8 cellular contexts compared by ENCODE assay signal in genomic region chr5:102755691-102756371, GRCh38. TPM values are rescaled to one million over a fixed set of nuclear protein-coding genes. Genes with fewer than 3 reads are reported as not detected.
A peak's percentile ranks its signal among the peaks of the same experiment; 100 is the strongest.
DNase-seq lines count a peak whose midpoint lies in the region; ATAC-seq and TF ChIP-seq lines count a peak whose summit lies in the region.

No MANE protein-coding gene starts in this region.

- peaks cover 5% of the 10 kb centered on the region for H4K20me1 ChIP-seq in osteoblast (ENCODE audit: insufficient read depth, low read length)

- peaks cover 12% of the 10 kb centered on the region for H3K27me3 Mint-ChIP-seq in activated T-helper 2 cell treated with anti-CD3 and anti-CD28 coated beads, Interferon-gamma antibody, Interleukin-2, Interleukin-4, amounts not matched to agents 10 μg/mL and 5 μg/mL and 100 μg/mL, durations not matched to agents 14 hours and 24 hours and 36 hours (ENCODE audit: low read depth)

- H3K9me3 Mint-ChIP-seq in activated T-helper 2 cell treated with anti-CD3 and anti-CD28 coated beads, Interferon-gamma antibody, Interleukin-2, Interleukin-4, amounts not matched to agents 10 μg/mL and 5 μg/mL and 100 μg/mL, durations not matched to agents 14 hours and 24 hours and 36 hours = no peaks in the 10 kb centered on the region

- peak overlapping the region; percentile 98 for H3K4me3 Mint-ChIP-seq in activated T-helper 2 cell treated with anti-CD3 and anti-CD28 coated beads, Interferon-gamma antibody, Interleukin-2, Interleukin-4, amounts not matched to agents 10 μg/mL and 5 μg/mL and 100 μg/mL, durations not matched to agents 14 hours and 24 hours and 36 hours (ENCODE audit: low read depth)

- peak in 1 of 2 donors; percentile 10 for TF ChIP-seq POLR2A in gastroesophageal sphincter (IDR thresholded peaks at IDR 0.05)

- H3K27me3 ChIP-seq in gastroesophageal sphincter = no peaks in the 10 kb centered on the region
- H3K27me3 ChIP-seq in osteoblast (ENCODE audit: insufficient read depth, low read length) = no peaks in the 10 kb centered on the region
- no peaks in the 10 kb centered on the region for H3K27me3 ChIP-seq in tibial artery

- ATAC-seq in GM21528 (IDR thresholded peaks at IDR 0.05; ENCODE audit: low FRiP score, unreplicated experiment) (peak; percentile 64), gastroesophageal sphincter (peak; percentile 84)

- 0 to 1% methylated on average over 18 to 21 of the region's 29 CpGs for WGBS in gastroesophageal sphincter (ENCODE audit: low coverage in 1 of 2), 2 donors

- intact Hi-C loops in activated T-helper 2 cell treated with anti-CD3 and anti-CD28 coated beads, Interferon-gamma antibody, Interleukin-2, Interleukin-4, amounts not matched to agents 10 μg/mL and 5 μg/mL and 100 μg/mL, durations not matched to agents 14 hours and 24 hours and 36 hours (cut with micrococcal nuclease) = loop anchor here (1.0 kb wide), 3 partner anchors 9 to 364 kb away; partner anchors contain the start of genes GIN1 and PPIP5K2
- intact Hi-C loops in tibial artery (cut with DNase I; ENCODE audit: low total_unique reads) = no loop called here

- H3K4me3 ChIP-seq in gastroesophageal sphincter (peak overlapping the region; percentile 69 to 83), osteoblast (ENCODE audit: insufficient read depth, low read length) (peak overlapping the region; percentile 94), tibial artery (peak overlapping the region; percentile 95 to 96)

- TF ChIP-seq EP300 in gastroesophageal sphincter (IDR thresholded peaks at IDR 0.05) = no peak

- peaks cover 5% of the 10 kb centered on the region for H3K36me3 Mint-ChIP-seq in activated T-helper 2 cell treated with anti-CD3 and anti-CD28 coated beads, Interferon-gamma antibody, Interleukin-2, Interleukin-4, amounts not matched to agents 10 μg/mL and 5 μg/mL and 100 μg/mL, durations not matched to agents 14 hours and 24 hours and 36 hours (ENCODE audit: low read depth)

- peaks cover 39% of the 10 kb centered on the region for H3K79me2 ChIP-seq in osteoblast (ENCODE audit: insufficient read depth, low read length)

- H3K9me3 ChIP-seq in gastroesophageal sphincter = no peaks in the 10 kb centered on the region
- H3K9me3 ChIP-seq in osteoblast (ENCODE audit: low read depth, low read length) = no peaks in the 10 kb centered on the region
- no peaks in the 10 kb centered on the region for H3K9me3 ChIP-seq in tibial artery

- peak overlapping the region; percentile 95 for H3K4me2 ChIP-seq in osteoblast (ENCODE audit: insufficient read depth, low read length)

- peak overlapping the region; percentile 95 for H3K27ac Mint-ChIP-seq in activated T-helper 2 cell treated with anti-CD3 and anti-CD28 coated beads, Interferon-gamma antibody, Interleukin-2, Interleukin-4, amounts not matched to agents 10 μg/mL and 5 μg/mL and 100 μg/mL, durations not matched to agents 14 hours and 24 hours and 36 hours

- peak overlapping the region; percentile 94 for H2AFZ ChIP-seq in osteoblast (ENCODE audit: low read length)

- no peak for TF ChIP-seq CTCF in gastroesophageal sphincter (IDR thresholded peaks at IDR 0.05)
- TF ChIP-seq CTCF in osteoblast (IDR thresholded peaks at IDR 0.05; ENCODE audit: extremely low read depth, low read depth, low read length) = no peak
- TF ChIP-seq CTCF in tibial artery (IDR thresholded peaks at IDR 0.05) = no peak

- DNase-seq in DMS53 treated with DMSO at 0.1 percent for 48 hours (lab: John Stamatoyannopoulos, UW; ENCODE audit: unreplicated experiment) = peak; percentile 35
- peak; percentile 64 for DNase-seq in HuH-7 (ENCODE audit: low spot score)
- peak; percentile 85 for DNase-seq in RPMI8226
- DNase-seq in activated T-helper 2 cell treated with anti-CD3 and anti-CD28 coated beads, Interferon-gamma antibody, Interleukin-2, Interleukin-4, amounts not matched to agents 10 μg/mL and 5 μg/mL and 100 μg/mL, durations not matched to agents 14 hours and 24 hours and 36 hours (ENCODE audit: low spot score) = peak; percentile 49
- peak; percentile 95 for DNase-seq in osteoblast (ENCODE audit: insufficient read length, low spot score, missing footprints)
- DNase-seq in tibial artery = peak; percentile 84 to 85

- H3K27ac ChIP-seq in gastroesophageal sphincter = peak overlapping the region; percentile 13 to 83 (median 82)
- peak overlapping the region; percentile 89 for H3K27ac ChIP-seq in osteoblast (ENCODE audit: low read depth, low read length)
- H3K27ac ChIP-seq in tibial artery = peak overlapping the region; percentile 96 to 97

- peaks cover 39% of the 10 kb centered on the region for H3K4me1 Mint-ChIP-seq in activated T-helper 2 cell treated with anti-CD3 and anti-CD28 coated beads, Interferon-gamma antibody, Interleukin-2, Interleukin-4, amounts not matched to agents 10 μg/mL and 5 μg/mL and 100 μg/mL, durations not matched to agents 14 hours and 24 hours and 36 hours (ENCODE audit: low read depth)

- H3K36me3 ChIP-seq in gastroesophageal sphincter (no peaks in the 10 kb centered on the region), osteoblast (ENCODE audit: insufficient read depth, low read length) (no peaks in the 10 kb centered on the region), tibial artery (no peaks in the 10 kb centered on the region)

- H3K4me1 ChIP-seq in gastroesophageal sphincter = peaks cover 0 to 57% (median 10%) of the 10 kb centered on the region in 3 donors
- peaks cover 20% of the 10 kb centered on the region for H3K4me1 ChIP-seq in osteoblast (ENCODE audit: insufficient read depth, low read length)
- H3K4me1 ChIP-seq in tibial artery = peaks cover 0 to 53% (median 34%) of the 10 kb centered on the region in 4 donors

RNA-seq across cellular contexts. Expression of gene PAM, which starts 0.7 kb away (rescaled TPM):
- 48.0 and 59.9 TPM in 2 replicates for total RNA-seq in activated T-helper 2 cell treated with anti-CD3 and anti-CD28 coated beads, Interferon-gamma antibody, Interleukin-2, Interleukin-4, amounts not matched to agents 10 μg/mL and 5 μg/mL and 100 μg/mL, durations not matched to agents 14 hours and 24 hours and 36 hours
- 100 to 1,000 TPM; 247 to 404 (median 311) TPM for total RNA-seq in gastroesophageal sphincter
- 248 and 254 TPM in 2 replicates for total RNA-seq in osteoblast

Comparison
In these comparisons a context has a peak if more than half of its experiments do, and no peak if none do; other contexts are left out.
1. Peak in every context shown above with its lines: DNase-seq, ATAC-seq, H3K4me3 ChIP-seq and H3K27ac ChIP-seq.
2. DNase-seq: peak in every context shown above with its lines; median percentile 95 in osteoblast; 85 in RPMI8226; 84 in tibial artery; 64 in HuH-7; 49 in activated T-helper 2 cell treated with anti-CD3 and anti-CD28 coated beads, Interferon-gamma antibody, Interleukin-2, Interleukin-4, amounts not matched to agents 10 μg/mL and 5 μg/mL and 100 μg/mL, durations not matched to agents 14 hours and 24 hours and 36 hours; 35 in DMS53 treated with DMSO at 0.1 percent for 48 hours.